Comparison of ENCODE assay signal across 19 cellular contexts in genomic region chr3:20076296-20076997, GRCh38. TPM values are rescaled to one million over a fixed set of nuclear protein-coding genes. Genes with fewer than 3 reads are reported as not detected.
DNase-seq lines count a peak whose midpoint lies in the region; ATAC-seq and TF ChIP-seq lines count a peak whose summit lies in the region.
"Had no signal": no experiment of that assay in that cellular context is flagged by ENCODE, and none has a peak within 500 bp of the region (broad histone marks: within the 10 kb centered on the region; RNA-seq: fewer than 3 reads in every experiment).

No MANE protein-coding gene starts in this region.

- DNase-seq in WTC11 (ENCODE audit: low spot score) (no peak), immature natural killer cell (no peak), thyroid gland (no peak), aorta (no peak), NCI-H187 treated with DMSO at 0.1 percent for 48 hours (lab: John Stamatoyannopoulos, UW) (no peak), D341Med (ENCODE audit: low spot score) (no peak)
- DNase-seq: ACHN, COR-L47, DMS153, GDM1, MM.1S, NCI-H1092, NCI-H146, NCI-H2081, NCI-H446 treated with DMSO at 0.1 percent for 48 hours, NCI-H69, Right ventricle myocardium superior had no signal

- H3K27ac ChIP-seq in HEK293 (ENCODE audit: extremely low read depth, low read depth, low read length): no peak overlapping the region
- H3K27ac ChIP-seq in thyroid gland: peak overlapping the region; percentile 6 to 67 (median 46)
- no peak overlapping the region for H3K27ac ChIP-seq in aorta (ENCODE audit: low read depth in 1 of 2, low read length in 2 of 2)

- CTCF ChIA-PET in HEK293 (lab: Yijun Ruan, JAX) (no interaction called here), WTC11 (lab: Charles Lee) (no interaction called here)

- H3K4me1 Mint-ChIP-seq in WTC11 (peaks cover 46% of the 10 kb centered on the region), immature natural killer cell (peaks cover 41 to 55% of the 10 kb centered on the region in 2 donors)

- H3K36me3 ChIP-seq in HEK293 (ENCODE audit: control insufficient read depth in 2 of 2, insufficient read depth in 1 of 2, low read length in 2 of 2) (no peaks in the 10 kb centered on the region), thyroid gland (peaks cover 0 to 3% of the 10 kb centered on the region in 2 donors), aorta (ENCODE audit: control insufficient read depth in 1 of 2, insufficient read depth in 2 of 2, low read length in 1 of 2) (peaks cover 0 to 2% of the 10 kb centered on the region in 2 donors)

- peaks cover 8% of the 10 kb centered on the region for H3K4me1 ChIP-seq in HEK293 (ENCODE audit: control insufficient read depth, insufficient read depth, low read length)
- peaks cover 26 to 43% of the 10 kb centered on the region in 2 donors for H3K4me1 ChIP-seq in thyroid gland
- H3K4me1 ChIP-seq in aorta (ENCODE audit: control insufficient read depth in 1 of 2, insufficient read depth in 2 of 2, low read length in 2 of 2): peaks cover 3 to 5% of the 10 kb centered on the region in 2 donors

- H3K36me3 Mint-ChIP-seq in WTC11 (no peaks in the 10 kb centered on the region), immature natural killer cell (peaks cover 4 to 22% (median 9%) of the 10 kb centered on the region in 3 donors)

- TF ChIP-seq POLR2A in thyroid gland (IDR thresholded peaks at IDR 0.05): no peak

- TF ChIP-seq CTCF in HEK293 (tag by site-specific recombination; IDR thresholded peaks at IDR 0.05) (no peak), WTC11 (IDR thresholded peaks at IDR 0.05) (no peak), thyroid gland (IDR thresholded peaks at IDR 0.05) (no peak)

- WGBS in thyroid gland, 2 donors: 60 to 61% methylated on average over 6 of the region's 6 CpGs
- WGBS in aorta, 2 donors: 75 to 76% methylated on average over 6 of the region's 6 CpGs

- H3K9me3 ChIP-seq in HEK293 (ENCODE audit: control insufficient read depth, insufficient read depth, low read depth, low read length): no peaks in the 10 kb centered on the region
- H3K9me3 ChIP-seq in thyroid gland: no peaks in the 10 kb centered on the region
- H3K9me3 ChIP-seq in aorta (ENCODE audit: control insufficient read depth, low read length): no peaks in the 10 kb centered on the region

- H3K9me3 Mint-ChIP-seq in WTC11 (no peaks in the 10 kb centered on the region), immature natural killer cell (no peaks in the 10 kb centered on the region)
- H3K9me3 Mint-ChIP-seq: CD14-positive monocyte had no signal

- H3K27me3 Mint-ChIP-seq in WTC11 (ENCODE audit: low read depth): peaks cover 6% of the 10 kb centered on the region
- peaks cover 0 to 3% (median 0%) of the 10 kb centered on the region in 3 donors for H3K27me3 Mint-ChIP-seq in immature natural killer cell (ENCODE audit: low read depth in 3 of 3)

- H3K27me3 ChIP-seq in thyroid gland (no peaks in the 10 kb centered on the region), aorta (ENCODE audit: control insufficient read depth in 1 of 2, insufficient read depth in 2 of 2, low read length in 1 of 2) (no peaks in the 10 kb centered on the region)

- intact Hi-C loops in thyroid gland (cut with DNase I): no loop called here
- intact Hi-C loops in aorta (cut with DNase I): no loop called here

- POLR2A ChIA-PET in HEK293 (lab: Yijun Ruan, JAX) (no interaction called here), WTC11 (lab: Charles Lee) (no interaction called here)

- peak overlapping the region; percentile 36; the same call in 1 of the 2 replicates for H3K27ac Mint-ChIP-seq in WTC11
- H3K27ac Mint-ChIP-seq in immature natural killer cell: peak overlapping the region; percentile 21 to 76 (median 56)

- H3K4me3 ChIP-seq in HEK293 (ENCODE audit: low read depth, low read length) (no peak overlapping the region), thyroid gland (replicated peaks in 1 of 3) (no peak overlapping the region), aorta (ENCODE audit: low read length in 2 of 2) (no peak overlapping the region)

- ATAC-seq in WTC11: no peak
- ATAC-seq in aorta (ENCODE audit: low FRiP score): no peak

- no peak overlapping the region for H3K4me3 Mint-ChIP-seq in WTC11
- H3K4me3 Mint-ChIP-seq in immature natural killer cell: no peak overlapping the region
- H3K4me3 Mint-ChIP-seq: CD14-positive monocyte had no signal

TF ChIP-seq in HEK293, 187 proteins besides CTCF, POLR2A, EP300 and RAD21:
- TF ChIP-seq PRDM6 (tag by site-specific recombination; IDR thresholded peaks at IDR 0.05) (peak; percentile 57), ZNF292 (tag by site-specific recombination; IDR thresholded peaks at IDR 0.05; ENCODE audit: borderline replicate concordance, low read depth) (no peak), PRDM1 (tag by site-specific recombination; IDR thresholded peaks at IDR 0.05) (peak; percentile 29; the same call in 1 of the 2 replicates)

TF ChIP-seq in WTC11, 78 proteins besides CTCF, POLR2A, EP300 and RAD21 (continues in another document):
- TF ChIP-seq, protein P1, sequence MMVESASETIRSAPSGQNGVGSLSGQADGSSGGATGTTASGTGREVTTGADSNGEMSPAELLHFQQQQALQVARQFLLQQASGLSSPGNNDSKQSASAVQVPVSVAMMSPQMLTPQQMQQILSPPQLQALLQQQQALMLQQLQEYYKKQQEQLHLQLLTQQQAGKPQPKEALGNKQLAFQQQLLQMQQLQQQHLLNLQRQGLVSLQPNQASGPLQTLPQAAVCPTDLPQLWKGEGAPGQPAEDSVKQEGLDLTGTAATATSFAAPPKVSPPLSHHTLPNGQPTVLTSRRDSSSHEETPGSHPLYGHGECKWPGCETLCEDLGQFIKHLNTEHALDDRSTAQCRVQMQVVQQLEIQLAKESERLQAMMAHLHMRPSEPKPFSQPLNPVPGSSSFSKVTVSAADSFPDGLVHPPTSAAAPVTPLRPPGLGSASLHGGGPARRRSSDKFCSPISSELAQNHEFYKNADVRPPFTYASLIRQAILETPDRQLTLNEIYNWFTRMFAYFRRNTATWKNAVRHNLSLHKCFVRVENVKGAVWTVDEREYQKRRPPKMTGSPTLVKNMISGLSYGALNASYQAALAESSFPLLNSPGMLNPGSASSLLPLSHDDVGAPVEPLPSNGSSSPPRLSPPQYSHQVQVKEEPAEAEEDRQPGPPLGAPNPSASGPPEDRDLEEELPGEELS (CRISPR knock-in tag; IDR thresholded peaks at IDR 0.05): no peak
- no peak for TF ChIP-seq FOXK1 (CRISPR knock-in tag; IDR thresholded peaks at IDR 0.05)
- TF ChIP-seq ZNF121 (CRISPR knock-in tag; IDR thresholded peaks at IDR 0.05): no peak
- TF ChIP-seq, protein P2, sequence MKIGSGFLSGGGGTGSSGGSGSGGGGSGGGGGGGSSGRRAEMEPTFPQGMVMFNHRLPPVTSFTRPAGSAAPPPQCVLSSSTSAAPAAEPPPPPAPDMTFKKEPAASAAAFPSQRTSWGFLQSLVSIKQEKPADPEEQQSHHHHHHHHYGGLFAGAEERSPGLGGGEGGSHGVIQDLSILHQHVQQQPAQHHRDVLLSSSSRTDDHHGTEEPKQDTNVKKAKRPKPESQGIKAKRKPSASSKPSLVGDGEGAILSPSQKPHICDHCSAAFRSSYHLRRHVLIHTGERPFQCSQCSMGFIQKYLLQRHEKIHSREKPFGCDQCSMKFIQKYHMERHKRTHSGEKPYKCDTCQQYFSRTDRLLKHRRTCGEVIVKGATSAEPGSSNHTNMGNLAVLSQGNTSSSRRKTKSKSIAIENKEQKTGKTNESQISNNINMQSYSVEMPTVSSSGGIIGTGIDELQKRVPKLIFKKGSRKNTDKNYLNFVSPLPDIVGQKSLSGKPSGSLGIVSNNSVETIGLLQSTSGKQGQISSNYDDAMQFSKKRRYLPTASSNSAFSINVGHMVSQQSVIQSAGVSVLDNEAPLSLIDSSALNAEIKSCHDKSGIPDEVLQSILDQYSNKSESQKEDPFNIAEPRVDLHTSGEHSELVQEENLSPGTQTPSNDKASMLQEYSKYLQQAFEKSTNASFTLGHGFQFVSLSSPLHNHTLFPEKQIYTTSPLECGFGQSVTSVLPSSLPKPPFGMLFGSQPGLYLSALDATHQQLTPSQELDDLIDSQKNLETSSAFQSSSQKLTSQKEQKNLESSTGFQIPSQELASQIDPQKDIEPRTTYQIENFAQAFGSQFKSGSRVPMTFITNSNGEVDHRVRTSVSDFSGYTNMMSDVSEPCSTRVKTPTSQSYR (CRISPR knock-in tag; IDR thresholded peaks at IDR 0.05): no peak
- no peak for TF ChIP-seq NR2C2 (CRISPR knock-in tag; IDR thresholded peaks at IDR 0.05)
- no peak for TF ChIP-seq ARID4B (CRISPR knock-in tag; IDR thresholded peaks at IDR 0.05; ENCODE audit: borderline replicate concordance)

RNA-seq across cellular contexts. Expression of gene KAT2B, which starts 36.2 kb away (rescaled TPM):
- total RNA-seq in WTC11 (2021) (1.4 to 2.7 TPM (median 2.0 TPM) in 3 replicates), thyroid gland (100 to 1,000 TPM in 1 of 4 donors, 10 to 100 TPM in 3; 57.2 to 122 (median 74.9) TPM), aorta (10 to 100 TPM; 44.1 to 54.2 TPM)
- polyA plus RNA-seq in immature natural killer cell (10 to 100 TPM in 1 of 3 donors, 1 to 10 TPM in 2; 2.5 to 12.0 (median 5.8) TPM), aorta (10 to 100 TPM; 20.6 to 27.4 TPM)

Comparison
In these comparisons a context has a peak if more than half of its experiments do, and no peak if none do; other contexts are left out.
1. H3K27ac ChIP-seq: peak in thyroid gland (3 of 3); none in HEK293 (single experiment) and aorta (0 of 2).
2. RNA of gene KAT2B, which starts 36.2 kb away (total RNA-seq): 57.2 to 122 TPM in thyroid gland and 44.1 to 54.2 TPM in aorta; 1.4 to 2.7 TPM in WTC11; every median in the first group is over 10 times any median in the second.